ENCODE assay signal across 4 cellular contexts in the genomic region with DNA sequence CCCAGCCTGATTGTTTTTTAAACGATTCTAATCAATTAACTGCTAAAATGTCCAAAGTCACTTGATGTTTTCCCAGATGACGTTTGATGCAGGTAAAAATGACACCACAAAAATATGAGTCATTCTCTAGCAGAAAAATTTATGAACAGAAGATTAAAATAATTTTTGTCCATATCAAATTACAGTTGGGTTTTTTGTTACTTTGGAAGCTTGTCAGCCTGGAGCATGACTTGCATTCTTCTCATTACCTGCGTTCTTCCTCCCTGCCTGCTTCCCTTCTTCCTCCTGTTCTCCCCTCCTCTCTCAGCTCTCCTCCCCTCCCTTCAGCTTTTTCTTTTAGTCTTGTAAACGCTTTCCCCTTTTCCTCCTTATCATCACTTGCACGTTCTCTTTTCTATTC.
A peak's percentile ranks its signal among the peaks of the same experiment; 100 is the strongest.
TF ChIP-seq lines count a peak whose summit lies in the region.

No MANE protein-coding gene starts in this region.

TF ChIP-seq in A549, 52 proteins besides CTCF, POLR2A, EP300 and RAD21 (continued from another document):
- TF ChIP-seq NFE2L2 (conservative IDR thresholded peaks at IDR 0.05; ENCODE audit: low read length), result 0 out of 2 replicates have a peak, but pooled peaks have one; percentile 37

TF ChIP-seq in HEK293, 187 proteins besides CTCF, POLR2A, EP300 and RAD21 (continued from another document):
- TF ChIP-seq ZNF548 (tag by site-specific recombination; IDR thresholded peaks at IDR 0.05), result no peak
- TF ChIP-seq, protein P1, sequence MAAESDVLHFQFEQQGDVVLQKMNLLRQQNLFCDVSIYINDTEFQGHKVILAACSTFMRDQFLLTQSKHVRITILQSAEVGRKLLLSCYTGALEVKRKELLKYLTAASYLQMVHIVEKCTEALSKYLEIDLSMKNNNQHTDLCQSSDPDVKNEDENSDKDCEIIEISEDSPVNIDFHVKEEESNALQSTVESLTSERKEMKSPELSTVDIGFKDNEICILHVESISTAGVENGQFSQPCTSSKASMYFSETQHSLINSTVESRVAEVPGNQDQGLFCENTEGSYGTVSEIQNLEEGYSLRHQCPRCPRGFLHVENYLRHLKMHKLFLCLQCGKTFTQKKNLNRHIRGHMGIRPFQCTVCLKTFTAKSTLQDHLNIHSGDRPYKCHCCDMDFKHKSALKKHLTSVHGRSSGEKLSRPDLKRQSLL (tag by site-specific recombination; IDR thresholded peaks at IDR 0.05), result no peak
- no peak for TF ChIP-seq ZNF426 (tag by site-specific recombination; IDR thresholded peaks at IDR 0.05)
- no peak for TF ChIP-seq ZNF561 (tag by site-specific recombination; IDR thresholded peaks at IDR 0.05; ENCODE audit: borderline replicate concordance)
- peak; percentile 15; the same call in 1 of the 2 replicates for TF ChIP-seq ZNF629 (tag by site-specific recombination; IDR thresholded peaks at IDR 0.05)
TF ChIP-seq in HEK293: peak in this region for 2.

TF ChIP-seq in SK-N-SH treated with all-trans-retinoic acid at 6 μM for 48 hours, 23 proteins besides CTCF, POLR2A, EP300 and RAD21 (continued from another document):
- TF ChIP-seq ZFP30 (CRISPR knock-in tag; IDR thresholded peaks at IDR 0.05) (no peak), ARNTL (CRISPR knock-in tag; IDR thresholded peaks at IDR 0.05; ENCODE audit: borderline replicate concordance, low read depth) (no peak), ZFP3 (CRISPR knock-in tag; IDR thresholded peaks at IDR 0.05) (no peak), ESRRG (CRISPR knock-in tag; IDR thresholded peaks at IDR 0.05) (no peak), BACH2 (CRISPR knock-in tag; IDR thresholded peaks at IDR 0.05; ENCODE audit: borderline replicate concordance) (no peak), PPARA (CRISPR knock-in tag; IDR thresholded peaks at IDR 0.05; ENCODE audit: borderline replicate concordance) (no peak), ZNF8 (CRISPR knock-in tag; IDR thresholded peaks at IDR 0.05) (no peak), ZC3H10 (CRISPR knock-in tag; IDR thresholded peaks at IDR 0.05) (no peak), ISL1 (CRISPR knock-in tag; IDR thresholded peaks at IDR 0.05) (no peak), GLIS3 (CRISPR knock-in tag; IDR thresholded peaks at IDR 0.05) (no peak), SNAI2 (CRISPR knock-in tag; IDR thresholded peaks at IDR 0.05) (no peak), TCF4 (CRISPR knock-in tag; IDR thresholded peaks at IDR 0.05; ENCODE audit: borderline replicate concordance) (no peak)
- TF ChIP-seq, protein P2, sequence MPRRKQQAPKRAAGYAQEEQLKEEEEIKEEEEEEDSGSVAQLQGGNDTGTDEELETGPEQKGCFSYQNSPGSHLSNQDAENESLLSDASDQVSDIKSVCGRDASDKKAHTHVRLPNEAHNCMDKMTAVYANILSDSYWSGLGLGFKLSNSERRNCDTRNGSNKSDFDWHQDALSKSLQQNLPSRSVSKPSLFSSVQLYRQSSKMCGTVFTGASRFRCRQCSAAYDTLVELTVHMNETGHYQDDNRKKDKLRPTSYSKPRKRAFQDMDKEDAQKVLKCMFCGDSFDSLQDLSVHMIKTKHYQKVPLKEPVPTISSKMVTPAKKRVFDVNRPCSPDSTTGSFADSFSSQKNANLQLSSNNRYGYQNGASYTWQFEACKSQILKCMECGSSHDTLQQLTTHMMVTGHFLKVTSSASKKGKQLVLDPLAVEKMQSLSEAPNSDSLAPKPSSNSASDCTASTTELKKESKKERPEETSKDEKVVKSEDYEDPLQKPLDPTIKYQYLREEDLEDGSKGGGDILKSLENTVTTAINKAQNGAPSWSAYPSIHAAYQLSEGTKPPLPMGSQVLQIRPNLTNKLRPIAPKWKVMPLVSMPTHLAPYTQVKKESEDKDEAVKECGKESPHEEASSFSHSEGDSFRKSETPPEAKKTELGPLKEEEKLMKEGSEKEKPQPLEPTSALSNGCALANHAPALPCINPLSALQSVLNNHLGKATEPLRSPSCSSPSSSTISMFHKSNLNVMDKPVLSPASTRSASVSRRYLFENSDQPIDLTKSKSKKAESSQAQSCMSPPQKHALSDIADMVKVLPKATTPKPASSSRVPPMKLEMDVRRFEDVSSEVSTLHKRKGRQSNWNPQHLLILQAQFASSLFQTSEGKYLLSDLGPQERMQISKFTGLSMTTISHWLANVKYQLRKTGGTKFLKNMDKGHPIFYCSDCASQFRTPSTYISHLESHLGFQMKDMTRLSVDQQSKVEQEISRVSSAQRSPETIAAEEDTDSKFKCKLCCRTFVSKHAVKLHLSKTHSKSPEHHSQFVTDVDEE (CRISPR knock-in tag; IDR thresholded peaks at IDR 0.05), result no peak
- TF ChIP-seq, protein P3, sequence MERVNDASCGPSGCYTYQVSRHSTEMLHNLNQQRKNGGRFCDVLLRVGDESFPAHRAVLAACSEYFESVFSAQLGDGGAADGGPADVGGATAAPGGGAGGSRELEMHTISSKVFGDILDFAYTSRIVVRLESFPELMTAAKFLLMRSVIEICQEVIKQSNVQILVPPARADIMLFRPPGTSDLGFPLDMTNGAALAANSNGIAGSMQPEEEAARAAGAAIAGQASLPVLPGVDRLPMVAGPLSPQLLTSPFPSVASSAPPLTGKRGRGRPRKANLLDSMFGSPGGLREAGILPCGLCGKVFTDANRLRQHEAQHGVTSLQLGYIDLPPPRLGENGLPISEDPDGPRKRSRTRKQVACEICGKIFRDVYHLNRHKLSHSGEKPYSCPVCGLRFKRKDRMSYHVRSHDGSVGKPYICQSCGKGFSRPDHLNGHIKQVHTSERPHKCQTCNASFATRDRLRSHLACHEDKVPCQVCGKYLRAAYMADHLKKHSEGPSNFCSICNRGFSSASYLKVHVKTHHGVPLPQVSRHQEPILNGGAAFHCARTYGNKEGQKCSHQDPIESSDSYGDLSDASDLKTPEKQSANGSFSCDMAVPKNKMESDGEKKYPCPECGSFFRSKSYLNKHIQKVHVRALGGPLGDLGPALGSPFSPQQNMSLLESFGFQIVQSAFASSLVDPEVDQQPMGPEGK (CRISPR knock-in tag; IDR thresholded peaks at IDR 0.05; ENCODE audit: borderline replicate concordance), result no peak
- TF ChIP-seq, protein P4, sequence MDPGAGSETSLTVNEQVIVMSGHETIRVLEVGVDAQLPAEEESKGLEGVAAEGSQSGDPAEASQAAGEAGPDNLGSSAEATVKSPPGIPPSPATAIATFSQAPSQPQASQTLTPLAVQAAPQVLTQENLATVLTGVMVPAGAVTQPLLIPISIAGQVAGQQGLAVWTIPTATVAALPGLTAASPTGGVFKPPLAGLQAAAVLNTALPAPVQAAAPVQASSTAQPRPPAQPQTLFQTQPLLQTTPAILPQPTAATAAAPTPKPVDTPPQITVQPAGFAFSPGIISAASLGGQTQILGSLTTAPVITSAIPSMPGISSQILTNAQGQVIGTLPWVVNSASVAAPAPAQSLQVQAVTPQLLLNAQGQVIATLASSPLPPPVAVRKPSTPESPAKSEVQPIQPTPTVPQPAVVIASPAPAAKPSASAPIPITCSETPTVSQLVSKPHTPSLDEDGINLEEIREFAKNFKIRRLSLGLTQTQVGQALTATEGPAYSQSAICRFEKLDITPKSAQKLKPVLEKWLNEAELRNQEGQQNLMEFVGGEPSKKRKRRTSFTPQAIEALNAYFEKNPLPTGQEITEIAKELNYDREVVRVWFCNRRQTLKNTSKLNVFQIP (CRISPR knock-in tag; IDR thresholded peaks at IDR 0.05; ENCODE audit: borderline replicate concordance, low read depth), result no peak
- TF ChIP-seq, protein P5, sequence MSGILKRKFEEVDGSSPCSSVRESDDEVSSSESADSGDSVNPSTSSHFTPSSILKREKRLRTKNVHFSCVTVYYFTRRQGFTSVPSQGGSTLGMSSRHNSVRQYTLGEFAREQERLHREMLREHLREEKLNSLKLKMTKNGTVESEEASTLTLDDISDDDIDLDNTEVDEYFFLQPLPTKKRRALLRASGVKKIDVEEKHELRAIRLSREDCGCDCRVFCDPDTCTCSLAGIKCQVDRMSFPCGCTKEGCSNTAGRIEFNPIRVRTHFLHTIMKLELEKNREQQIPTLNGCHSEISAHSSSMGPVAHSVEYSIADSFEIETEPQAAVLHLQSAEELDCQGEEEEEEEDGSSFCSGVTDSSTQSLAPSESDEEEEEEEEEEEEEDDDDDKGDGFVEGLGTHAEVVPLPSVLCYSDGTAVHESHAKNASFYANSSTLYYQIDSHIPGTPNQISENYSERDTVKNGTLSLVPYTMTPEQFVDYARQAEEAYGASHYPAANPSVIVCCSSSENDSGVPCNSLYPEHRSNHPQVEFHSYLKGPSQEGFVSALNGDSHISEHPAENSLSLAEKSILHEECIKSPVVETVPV (CRISPR knock-in tag; IDR thresholded peaks at IDR 0.05), result no peak

TF ChIP-seq in endothelial cell of umbilical vein, 7 proteins besides CTCF, POLR2A, EP300 and RAD21:
- TF ChIP-seq, protein P6, sequence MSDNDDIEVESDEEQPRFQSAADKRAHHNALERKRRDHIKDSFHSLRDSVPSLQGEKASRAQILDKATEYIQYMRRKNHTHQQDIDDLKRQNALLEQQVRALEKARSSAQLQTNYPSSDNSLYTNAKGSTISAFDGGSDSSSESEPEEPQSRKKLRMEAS (IDR thresholded peaks at IDR 0.05; ENCODE audit: insufficient read depth, insufficient read length), result no peak
- TF ChIP-seq EZH2 (IDR thresholded peaks at IDR 0.05; ENCODE audit: borderline replicate concordance, low read depth, low read length, severe bottlenecking), result no peak
- no peak for TF ChIP-seq JUN (IDR thresholded peaks at IDR 0.05; ENCODE audit: borderline replicate concordance, insufficient read depth, insufficient read length, low read depth)
- TF ChIP-seq POLR2AphosphoS5 (IDR thresholded peaks at IDR 0.05; ENCODE audit: insufficient read depth, low read depth, low read length), result no peak
- no peak for TF ChIP-seq GATA2 (IDR thresholded peaks at IDR 0.05; ENCODE audit: insufficient read depth, insufficient read length, low read depth, low read length)
- TF ChIP-seq FOS (IDR thresholded peaks at IDR 0.05; ENCODE audit: borderline replicate concordance, insufficient read depth, low read length), result no peak
- no peak for TF ChIP-seq MYC (IDR thresholded peaks at IDR 0.05; ENCODE audit: low read depth, low read length)
